In genomic region chr18:644395-645004, GRCh38 we compare ENCODE assay signal across 10 cellular contexts. TPM values are rescaled to one million over a fixed set of nuclear protein-coding genes. Genes with fewer than 3 reads are reported as not detected.
DNase-seq lines count a peak whose midpoint lies in the region; ATAC-seq, FAIRE-seq and TF ChIP-seq lines count a peak whose summit lies in the region.
"Had no signal": no experiment of that assay in that cellular context is flagged by ENCODE, and none has a peak within 500 bp of the region (broad histone marks: within the 10 kb centered on the region; RNA-seq: fewer than 3 reads in every experiment).

No MANE protein-coding gene starts in this region.

- H2AFZ ChIP-seq in GM23338, result no peak overlapping the region

- CTCF ChIA-PET in CD4-positive, alpha-beta memory T cell (lab: Charles Lee; ENCODE audit: partially characterized antibody), result interaction anchor here (1.1 kb wide), 1 partner anchor 20 kb away, joined by 3 read pairs; no protein-coding TSS in a partner anchor

- no peak overlapping the region for H3K4me3 ChIP-seq in GM23338
- H3K4me3 ChIP-seq in left lung, result no peak overlapping the region
- no peak overlapping the region for H3K4me3 ChIP-seq in CD4-positive, alpha-beta memory T cell (ENCODE audit: low read length in 2 of 2)
- H3K4me3 ChIP-seq: prostate gland had no signal

- H3K4me1 ChIP-seq in GM23338 (ENCODE audit: insufficient read depth), result no peaks in the 10 kb centered on the region
- no peaks in the 10 kb centered on the region for H3K4me1 ChIP-seq in left lung
- H3K4me1 ChIP-seq in CD4-positive, alpha-beta memory T cell (ENCODE audit: insufficient read depth, low read length), result no peaks in the 10 kb centered on the region
- H3K4me1 ChIP-seq: prostate gland had no signal

- no peak overlapping the region for H3K27ac Mint-ChIP-seq in GM23338
- H3K27ac Mint-ChIP-seq in CD4-positive, alpha-beta memory T cell, result no peak overlapping the region

- TF ChIP-seq CTCF in GM23338 (conservative IDR thresholded peaks at IDR 0.05; ENCODE audit: low read depth in 2 of 2), result no peak
- TF ChIP-seq CTCF in VCaP (conservative IDR thresholded peaks at IDR 0.05), result peak; percentile 44
- TF ChIP-seq CTCF in left lung (IDR thresholded peaks at IDR 0.05), result no peak

- intact Hi-C loops in left lung (cut with DNase I), result no loop called here
- intact Hi-C loops in CD4-positive, alpha-beta memory T cell (cut with micrococcal nuclease), result no loop called here

- no peaks in the 10 kb centered on the region; the same call in 2 of the 3 replicates for H3K9me3 Mint-ChIP-seq in GM23338
- H3K9me3 Mint-ChIP-seq in CD4-positive, alpha-beta memory T cell, result no peaks in the 10 kb centered on the region
- H3K9me3 Mint-ChIP-seq: central memory CD8-positive, alpha-beta T cell had no signal

- no peaks in the 10 kb centered on the region for H3K9me2 ChIP-seq in GM23338 (ENCODE audit: insufficient read depth)

- H3K36me3 Mint-ChIP-seq in GM23338 (ENCODE audit: low read depth), result no peaks in the 10 kb centered on the region
- H3K36me3 Mint-ChIP-seq in CD4-positive, alpha-beta memory T cell, result no peaks in the 10 kb centered on the region

- FAIRE-seq in GM12891 (lab: Jason Lieb, UNC), result peak; percentile 89

- no peak for TF ChIP-seq POLR2A in GM12891 (IDR thresholded peaks at IDR 0.05; ENCODE audit: low read depth, low read length)

- H3K4me3 Mint-ChIP-seq in GM23338, result no peak overlapping the region
- no peak overlapping the region for H3K4me3 Mint-ChIP-seq in CD4-positive, alpha-beta memory T cell
- H3K4me3 Mint-ChIP-seq: central memory CD8-positive, alpha-beta T cell had no signal

- no peaks in the 10 kb centered on the region for H3K9me3 ChIP-seq in left lung
- H3K9me3 ChIP-seq in CD4-positive, alpha-beta memory T cell (ENCODE audit: control insufficient read depth in 1 of 2, low read length in 2 of 2), result no peaks in the 10 kb centered on the region
- H3K9me3 ChIP-seq: prostate gland had no signal

- ATAC-seq in GM23338, result peak; percentile 31; the same call in 1 of the 3 replicates
- ATAC-seq in left lung, result no peak

- H3K36me3 ChIP-seq in GM23338 (ENCODE audit: insufficient read depth) (no peaks in the 10 kb centered on the region), left lung (no peaks in the 10 kb centered on the region)
- H3K36me3 ChIP-seq in CD4-positive, alpha-beta memory T cell (ENCODE audit: insufficient read depth, low read length), result no peaks in the 10 kb centered on the region
- H3K36me3 ChIP-seq: prostate gland had no signal

- peaks cover 5% of the 10 kb centered on the region for H3K4me1 Mint-ChIP-seq in GM23338
- no peaks in the 10 kb centered on the region for H3K4me1 Mint-ChIP-seq in CD4-positive, alpha-beta memory T cell
- H3K4me1 Mint-ChIP-seq: central memory CD8-positive, alpha-beta T cell had no signal

- H3F3A ChIP-seq in GM23338 (replicated peaks; ENCODE audit: low read depth), result no peaks in the 10 kb centered on the region

- DNase-seq in GM12891 (ENCODE audit: insufficient read length, low spot score) (no peak), GM23338 (ENCODE audit: low spot score) (no peak), middle frontal gyrus (ENCODE audit: extremely low spot score, low spot score) (peak; percentile 61), AG20443 (ENCODE audit: low spot score) (no peak), HPDE6-E6E7 (ENCODE audit: extremely low spot score) (no peak), left lung (no peak)
- no peak for DNase-seq in CD4-positive, alpha-beta memory T cell

- POLR2A ChIA-PET in CD4-positive, alpha-beta memory T cell (lab: Charles Lee; ENCODE audit: partially characterized antibody), result no interaction called here

- H4K20me1 ChIP-seq in GM23338 (replicated peaks; ENCODE audit: insufficient read depth), result no peaks in the 10 kb centered on the region; the same call in 1 of the 2 replicates

- no peak overlapping the region for H3K4me2 ChIP-seq in GM23338

- no peaks in the 10 kb centered on the region for H3K27me3 ChIP-seq in GM23338 (ENCODE audit: insufficient read depth)
- H3K27me3 ChIP-seq in left lung, result no peaks in the 10 kb centered on the region
- H3K27me3 ChIP-seq in CD4-positive, alpha-beta memory T cell (ENCODE audit: insufficient read depth, low read length), result no peaks in the 10 kb centered on the region

- H3K27ac ChIP-seq in GM23338 (ENCODE audit: low read depth), result no peak overlapping the region
- H3K27ac ChIP-seq in VCaP, result no peak overlapping the region
- no peak overlapping the region for H3K27ac ChIP-seq in left lung
- no peak overlapping the region for H3K27ac ChIP-seq in CD4-positive, alpha-beta memory T cell (ENCODE audit: low read depth, low read length)
- H3K27ac ChIP-seq: prostate gland had no signal

- peaks cover 5% of the 10 kb centered on the region for H3K27me3 Mint-ChIP-seq in GM23338 (ENCODE audit: insufficient read depth, low read depth, poor library complexity)
- H3K27me3 Mint-ChIP-seq in CD4-positive, alpha-beta memory T cell, result peaks cover 0 to 6% of the 10 kb centered on the region in 2 donors
- H3K27me3 Mint-ChIP-seq: central memory CD8-positive, alpha-beta T cell had no signal

- H3K79me2 ChIP-seq in GM23338 (replicated peaks; ENCODE audit: insufficient read depth), result no peaks in the 10 kb centered on the region

TF ChIP-seq in GM12891, 5 proteins besides CTCF, POLR2A, EP300 and RAD21:
- TF ChIP-seq POU2F2 (IDR thresholded peaks at IDR 0.05; ENCODE audit: low read depth, low read length) (no peak), POLR2AphosphoS5 (IDR thresholded peaks at IDR 0.05; ENCODE audit: low read depth, low read length) (no peak), PAX5 (IDR thresholded peaks at IDR 0.05; ENCODE audit: insufficient read depth, low read length, severe bottlenecking) (no peak), SPI1 (IDR thresholded peaks at IDR 0.05; ENCODE audit: low read depth, low read length) (no peak), TAF1 (IDR thresholded peaks at IDR 0.05; ENCODE audit: low read depth, low read length) (no peak)

TF ChIP-seq in GM23338, 12 proteins besides CTCF, POLR2A, EP300 and RAD21 (continues in another document):
- TF ChIP-seq POLR2AphosphoS5 (IDR thresholded peaks at IDR 0.05; ENCODE audit: low read depth), result no peak
- no peak for TF ChIP-seq CREB1 (CRISPR knock-in tag; IDR thresholded peaks at IDR 0.05; ENCODE audit: low read depth)
- TF ChIP-seq EZH2phosphoT487 (IDR thresholded peaks at IDR 0.05; ENCODE audit: unreplicated experiment), result no peak
- no peak for TF ChIP-seq EZH2 (IDR thresholded peaks at IDR 0.05; ENCODE audit: low read depth, unreplicated experiment)
- no peak for TF ChIP-seq ETS1 (IDR thresholded peaks at IDR 0.05)
- TF ChIP-seq ZNF114 (CRISPR knock-in tag; IDR thresholded peaks at IDR 0.05), result no peak
- TF ChIP-seq, protein P1, sequence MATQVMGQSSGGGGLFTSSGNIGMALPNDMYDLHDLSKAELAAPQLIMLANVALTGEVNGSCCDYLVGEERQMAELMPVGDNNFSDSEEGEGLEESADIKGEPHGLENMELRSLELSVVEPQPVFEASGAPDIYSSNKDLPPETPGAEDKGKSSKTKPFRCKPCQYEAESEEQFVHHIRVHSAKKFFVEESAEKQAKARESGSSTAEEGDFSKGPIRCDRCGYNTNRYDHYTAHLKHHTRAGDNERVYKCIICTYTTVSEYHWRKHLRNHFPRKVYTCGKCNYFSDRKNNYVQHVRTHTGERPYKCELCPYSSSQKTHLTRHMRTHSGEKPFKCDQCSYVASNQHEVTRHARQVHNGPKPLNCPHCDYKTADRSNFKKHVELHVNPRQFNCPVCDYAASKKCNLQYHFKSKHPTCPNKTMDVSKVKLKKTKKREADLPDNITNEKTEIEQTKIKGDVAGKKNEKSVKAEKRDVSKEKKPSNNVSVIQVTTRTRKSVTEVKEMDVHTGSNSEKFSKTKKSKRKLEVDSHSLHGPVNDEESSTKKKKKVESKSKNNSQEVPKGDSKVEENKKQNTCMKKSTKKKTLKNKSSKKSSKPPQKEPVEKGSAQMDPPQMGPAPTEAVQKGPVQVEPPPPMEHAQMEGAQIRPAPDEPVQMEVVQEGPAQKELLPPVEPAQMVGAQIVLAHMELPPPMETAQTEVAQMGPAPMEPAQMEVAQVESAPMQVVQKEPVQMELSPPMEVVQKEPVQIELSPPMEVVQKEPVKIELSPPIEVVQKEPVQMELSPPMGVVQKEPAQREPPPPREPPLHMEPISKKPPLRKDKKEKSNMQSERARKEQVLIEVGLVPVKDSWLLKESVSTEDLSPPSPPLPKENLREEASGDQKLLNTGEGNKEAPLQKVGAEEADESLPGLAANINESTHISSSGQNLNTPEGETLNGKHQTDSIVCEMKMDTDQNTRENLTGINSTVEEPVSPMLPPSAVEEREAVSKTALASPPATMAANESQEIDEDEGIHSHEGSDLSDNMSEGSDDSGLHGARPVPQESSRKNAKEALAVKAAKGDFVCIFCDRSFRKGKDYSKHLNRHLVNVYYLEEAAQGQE (IDR thresholded peaks at IDR 0.05; ENCODE audit: unreplicated experiment), result no peak
- no peak for TF ChIP-seq JUNB (IDR thresholded peaks at IDR 0.05; ENCODE audit: unreplicated experiment)

RNA-seq across cellular contexts. Expression of gene TYMS, which starts 13.0 kb away (rescaled TPM):
- polyA plus RNA-seq in GM12891 (2012; ENCODE audit: low read depth, missing spikeins), result 210 TPM
- 52.9 and 60.5 TPM in 2 replicates for total RNA-seq in GM23338 (2014; rRNA removed; shearing (Covaris generic))
- 62.9 and 72.3 TPM in 2 replicates for polyA plus RNA-seq in GM23338 (2016; fragmentation: Nextera tagmentation; extraction: Ambion mirVana)
- total RNA-seq in left lung, result 10 to 100 TPM; 25.9 to 39.6 TPM
- total RNA-seq in CD4-positive, alpha-beta memory T cell, result not detected
- polyA plus RNA-seq in CD4-positive, alpha-beta memory T cell, result under 1 TPM in 1 of 2 donors, not detected in 1; 0.33 TPM

RNA-seq across cellular contexts. Expression of gene CLUL1, which starts 47.7 kb away (rescaled TPM):
- polyA plus RNA-seq in GM12891 (2012; ENCODE audit: low read depth, missing spikeins), result not detected
- total RNA-seq in GM23338 (2014; rRNA removed; shearing (Covaris generic)), result not detected in 2 replicates
- polyA plus RNA-seq in GM23338 (2016; fragmentation: Nextera tagmentation; extraction: Ambion mirVana), result 1.5 and 2.6 TPM in 2 replicates
- 1 to 10 TPM; 1.3 to 1.4 TPM for total RNA-seq in left lung
- total RNA-seq in CD4-positive, alpha-beta memory T cell, result not detected
- not detected for polyA plus RNA-seq in CD4-positive, alpha-beta memory T cell

Comparison
In these comparisons a context has a peak if more than half of its experiments do, and no peak if none do; other contexts are left out.
1. RNA of gene TYMS, which starts 13.0 kb away (total RNA-seq): 52.9 to 60.5 TPM in GM23338 and 25.9 to 39.6 TPM in left lung; not detected in CD4-positive, alpha-beta memory T cell; every median in the first group is over 10 times any median in the second.